ENCODE assay signal across 8 cellular contexts in the genomic region with DNA sequence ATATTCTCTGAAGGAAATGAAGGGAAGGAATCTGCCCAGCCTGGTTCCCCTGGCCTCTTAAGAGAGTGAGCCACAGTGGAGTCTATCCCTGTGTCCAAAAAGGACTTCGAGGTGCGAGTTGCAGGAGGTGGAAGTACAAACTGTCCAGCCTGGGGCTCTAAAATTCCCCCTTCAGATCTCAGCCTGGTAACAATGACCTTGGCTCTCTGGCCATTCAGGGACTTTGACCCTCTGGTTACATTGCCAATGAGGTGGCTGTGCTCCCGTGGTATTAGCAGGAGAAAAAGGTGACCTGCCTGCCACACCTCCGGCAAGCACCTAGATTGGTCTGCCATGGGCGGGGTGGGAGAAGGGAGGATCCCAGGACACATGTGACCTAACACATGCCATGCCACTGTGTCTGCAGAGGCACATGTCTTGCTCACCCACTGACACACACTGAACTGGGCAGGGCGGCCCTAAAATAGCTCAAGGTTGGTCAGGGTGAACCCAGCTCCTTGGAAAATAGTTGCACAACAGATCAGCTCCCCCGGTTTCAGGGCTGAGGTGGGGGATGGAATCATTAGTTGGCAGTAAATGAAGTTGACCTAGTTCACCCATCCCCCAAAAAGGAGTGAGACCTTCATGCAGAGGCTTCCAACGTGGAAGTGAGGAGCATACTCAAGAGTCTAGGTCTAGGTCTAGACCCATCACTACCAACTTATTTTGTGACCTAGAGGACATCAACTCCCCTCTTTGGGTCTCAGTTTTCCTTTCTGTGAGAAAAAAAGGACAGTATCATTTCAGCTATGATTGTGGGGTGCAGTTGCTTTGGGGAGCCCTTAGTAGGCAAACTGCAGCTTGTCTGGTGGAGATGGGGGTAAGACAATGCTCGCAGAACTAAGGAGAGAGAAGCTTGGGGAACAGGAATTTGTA. TPM values are rescaled to one million over a fixed set of nuclear protein-coding genes. Genes with fewer than 3 reads are reported as not detected.
A peak's percentile ranks its signal among the peaks of the same experiment; 100 is the strongest.
DNase-seq lines count a peak whose midpoint lies in the region; ATAC-seq and TF ChIP-seq lines count a peak whose summit lies in the region.

No MANE protein-coding gene starts in this region.

- H3K27ac Mint-ChIP-seq in activated CD8-positive, alpha-beta memory T cell treated with anti-CD3 and anti-CD28 coated beads, Interleukin-2, amount 10 ng/mL, durations not matched to agents 7 days and 5 days: peak overlapping the region; percentile 85
- H3K27ac Mint-ChIP-seq in activated CD8-positive, alpha-beta T cell treated with anti-CD3 and anti-CD28 coated beads, Interleukin-2, amount 10 ng/mL, durations not matched to agents 7 days and 5 days: peak overlapping the region; percentile 85

- ATAC-seq in activated CD8-positive, alpha-beta memory T cell treated with anti-CD3 and anti-CD28 coated beads, Interleukin-2, amount 10 ng/mL, durations not matched to agents 7 days and 5 days: no peak
- no peak for ATAC-seq in activated CD8-positive, alpha-beta T cell treated with anti-CD3 and anti-CD28 coated beads, Interleukin-2, amount 10 ng/mL, durations not matched to agents 7 days and 5 days
- peak; percentile 19 for ATAC-seq in Right ventricle myocardium superior (ENCODE audit: poor library complexity)
- ATAC-seq in GM21390 (IDR thresholded peaks at IDR 0.05; ENCODE audit: unreplicated experiment): no peak
- no peak for ATAC-seq in GM18873 (IDR thresholded peaks at IDR 0.05; ENCODE audit: low FRiP score, unreplicated experiment)

- TF ChIP-seq EP300 in sigmoid colon (IDR thresholded peaks at IDR 0.05): peak in 2 of 4 donors; percentile 48 to 69

- H3K4me1 ChIP-seq in sigmoid colon: peaks cover 0 to 81% (median 79%) of the 10 kb centered on the region in 4 donors

- no peaks in the 10 kb centered on the region for H3K9me3 ChIP-seq in sigmoid colon

- TF ChIP-seq POLR2A in sigmoid colon (IDR thresholded peaks at IDR 0.05): no peak

- peaks cover 79% of the 10 kb centered on the region for H3K4me1 Mint-ChIP-seq in activated CD8-positive, alpha-beta memory T cell treated with anti-CD3 and anti-CD28 coated beads, Interleukin-2, amount 10 ng/mL, durations not matched to agents 7 days and 5 days
- H3K4me1 Mint-ChIP-seq in activated CD8-positive, alpha-beta T cell treated with anti-CD3 and anti-CD28 coated beads, Interleukin-2, amount 10 ng/mL, durations not matched to agents 7 days and 5 days (ENCODE audit: low read depth): peaks cover 89% of the 10 kb centered on the region

- DNase-seq in activated CD8-positive, alpha-beta memory T cell treated with anti-CD3 and anti-CD28 coated beads, Interleukin-2, amount 10 ng/mL, durations not matched to agents 7 days and 5 days: peak; percentile 51
- DNase-seq in activated CD8-positive, alpha-beta memory T cell treated with anti-CD3 and anti-CD28 coated beads, Interleukin-2, amount 50 U/mL, for 4 hours: no peak
- DNase-seq in activated CD8-positive, alpha-beta T cell treated with anti-CD3 and anti-CD28 coated beads, Interleukin-2, amount 10 ng/mL, durations not matched to agents 7 days and 5 days: no peak
- DNase-seq in Right ventricle myocardium superior (peak; percentile 79), sigmoid colon (peak; percentile 91)
- DNase-seq in stimulated activated CD4-positive, alpha-beta T cell treated with anti-CD3 and anti-CD28 coated beads, Interleukin-12 subunit alpha, Interleukin-12 subunit beta, amount 100 ng/mL, for 4 hours: no peak

- peak overlapping the region; percentile 97 to 100 (median 98) for H3K27ac ChIP-seq in sigmoid colon

- peaks cover 38 to 42% (median 41%) of the 10 kb centered on the region in 4 donors for H3K36me3 ChIP-seq in sigmoid colon

- H3K36me3 Mint-ChIP-seq in activated CD8-positive, alpha-beta memory T cell treated with anti-CD3 and anti-CD28 coated beads, Interleukin-2, amount 10 ng/mL, durations not matched to agents 7 days and 5 days: peaks cover 27% of the 10 kb centered on the region
- peaks cover 47% of the 10 kb centered on the region for H3K36me3 Mint-ChIP-seq in activated CD8-positive, alpha-beta T cell treated with anti-CD3 and anti-CD28 coated beads, Interleukin-2, amount 10 ng/mL, durations not matched to agents 7 days and 5 days (ENCODE audit: low read depth)

- H3K27me3 Mint-ChIP-seq in activated CD8-positive, alpha-beta memory T cell treated with anti-CD3 and anti-CD28 coated beads, Interleukin-2, amount 10 ng/mL, durations not matched to agents 7 days and 5 days: no peaks in the 10 kb centered on the region
- no peaks in the 10 kb centered on the region for H3K27me3 Mint-ChIP-seq in activated CD8-positive, alpha-beta T cell treated with anti-CD3 and anti-CD28 coated beads, Interleukin-2, amount 10 ng/mL, durations not matched to agents 7 days and 5 days (ENCODE audit: low read depth)

- POLR2A ChIA-PET in activated CD8-positive, alpha-beta T cell treated with anti-CD3 and anti-CD28 coated beads, Interleukin-2, amount 10 ng/mL, durations not matched to agents 7 days and 5 days (lab: Charles Lee): interaction anchor here (0.6 to 3.0 kb wide), 5 partner anchors 12 to 181 kb away, joined by 3 to 17 read pairs (median 3); a partner anchor contains a TSS

- no peaks in the 10 kb centered on the region for H3K9me3 Mint-ChIP-seq in activated CD8-positive, alpha-beta memory T cell treated with anti-CD3 and anti-CD28 coated beads, Interleukin-2, amount 10 ng/mL, durations not matched to agents 7 days and 5 days (ENCODE audit: low read depth)
- no peaks in the 10 kb centered on the region for H3K9me3 Mint-ChIP-seq in activated CD8-positive, alpha-beta T cell treated with anti-CD3 and anti-CD28 coated beads, Interleukin-2, amount 10 ng/mL, durations not matched to agents 7 days and 5 days (ENCODE audit: insufficient read depth)

- intact Hi-C loops in Right ventricle myocardium superior (cut with DNase I): no loop called here
- intact Hi-C loops in sigmoid colon (cut with DNase I): no loop called here

- no peak for TF ChIP-seq CTCF in sigmoid colon (IDR thresholded peaks at IDR 0.05)

- peak overlapping the region; percentile 33 to 97 (median 90) for H3K4me3 ChIP-seq in sigmoid colon

- CTCF ChIA-PET in activated CD8-positive, alpha-beta memory T cell treated with anti-CD3 and anti-CD28 coated beads, Interleukin-2, amount 10 ng/mL, durations not matched to agents 7 days and 5 days (lab: Charles Lee): interaction anchor here (0.9 to 9.5 kb wide), 15 partner anchors 12 to 190 kb away, joined by 3 to 164 read pairs (median 3); a partner anchor contains a TSS
- CTCF ChIA-PET in activated CD8-positive, alpha-beta T cell treated with anti-CD3 and anti-CD28 coated beads, Interleukin-2, amount 10 ng/mL, durations not matched to agents 7 days and 5 days (lab: Charles Lee): interaction anchor here (0.9 to 9.9 kb wide), 7 partner anchors 12 to 93 kb away, joined by 3 to 156 read pairs (median 10); no protein-coding TSS in a partner anchor

- H3K4me3 Mint-ChIP-seq in activated CD8-positive, alpha-beta memory T cell treated with anti-CD3 and anti-CD28 coated beads, Interleukin-2, amount 10 ng/mL, durations not matched to agents 7 days and 5 days: peak overlapping the region; percentile 73
- H3K4me3 Mint-ChIP-seq in activated CD8-positive, alpha-beta T cell treated with anti-CD3 and anti-CD28 coated beads, Interleukin-2, amount 10 ng/mL, durations not matched to agents 7 days and 5 days: peak overlapping the region; percentile 82

- no peaks in the 10 kb centered on the region for H3K27me3 ChIP-seq in sigmoid colon

- WGBS in sigmoid colon, 2 donors: 36 to 61% methylated on average over 9 of the region's 9 CpGs

RNA-seq across cellular contexts. Expression of a gene that starts 2.2 kb away (rescaled TPM):
- total RNA-seq in activated CD8-positive, alpha-beta memory T cell treated with anti-CD3 and anti-CD28 coated beads, Interleukin-2, amount 10 ng/mL, durations not matched to agents 7 days and 5 days: 1 to 10 TPM; 3.3 to 4.8 TPM
- 1 to 10 TPM; 4.1 to 4.9 TPM for total RNA-seq in activated CD8-positive, alpha-beta T cell treated with anti-CD3 and anti-CD28 coated beads, Interleukin-2, amount 10 ng/mL, durations not matched to agents 7 days and 5 days
- total RNA-seq in Right ventricle myocardium superior (21.1 TPM), sigmoid colon (10 to 100 TPM in 3 of 4 donors, 1 to 10 TPM in 1; 4.1 to 12.8 (median 11.9) TPM)
- polyA plus RNA-seq in sigmoid colon: 10 to 100 TPM in 1 of 3 donors, 1 to 10 TPM in 2; 4.4 to 11.4 (median 8.1) TPM

RNA-seq across cellular contexts. Expression of a gene that starts 23.6 kb away (rescaled TPM):
- 10 to 100 TPM; 91.4 to 94.7 TPM for total RNA-seq in activated CD8-positive, alpha-beta memory T cell treated with anti-CD3 and anti-CD28 coated beads, Interleukin-2, amount 10 ng/mL, durations not matched to agents 7 days and 5 days
- total RNA-seq in activated CD8-positive, alpha-beta T cell treated with anti-CD3 and anti-CD28 coated beads, Interleukin-2, amount 10 ng/mL, durations not matched to agents 7 days and 5 days: 10 to 100 TPM; 80.5 to 83.2 TPM
- total RNA-seq in Right ventricle myocardium superior (46.8 TPM), sigmoid colon (10 to 100 TPM; 52.3 to 92.2 (median 58.0) TPM)
- 10 to 100 TPM; 29.4 to 63.5 (median 34.0) TPM for polyA plus RNA-seq in sigmoid colon

RNA-seq across cellular contexts. Expression of a gene that starts 35.4 kb away (rescaled TPM):
- total RNA-seq in activated CD8-positive, alpha-beta memory T cell treated with anti-CD3 and anti-CD28 coated beads, Interleukin-2, amount 10 ng/mL, durations not matched to agents 7 days and 5 days: 1 to 10 TPM; 5.9 to 8.3 TPM
- 1 to 10 TPM; 8.7 to 9.7 TPM for total RNA-seq in activated CD8-positive, alpha-beta T cell treated with anti-CD3 and anti-CD28 coated beads, Interleukin-2, amount 10 ng/mL, durations not matched to agents 7 days and 5 days
- total RNA-seq in Right ventricle myocardium superior: 80.0 TPM
- 10 to 100 TPM; 78.8 to 86.1 (median 83.8) TPM for total RNA-seq in sigmoid colon
- 10 to 100 TPM; 25.4 to 35.4 (median 25.8) TPM for polyA plus RNA-seq in sigmoid colon

RNA-seq across cellular contexts. Expression of a gene that starts 42.1 kb away (rescaled TPM):
- total RNA-seq in activated CD8-positive, alpha-beta memory T cell treated with anti-CD3 and anti-CD28 coated beads, Interleukin-2, amount 10 ng/mL, durations not matched to agents 7 days and 5 days: 10 to 100 TPM; 89.8 to 90.5 TPM
- total RNA-seq in activated CD8-positive, alpha-beta T cell treated with anti-CD3 and anti-CD28 coated beads, Interleukin-2, amount 10 ng/mL, durations not matched to agents 7 days and 5 days: 10 to 100 TPM; 66.2 to 67.7 TPM
- total RNA-seq in Right ventricle myocardium superior: 45.9 TPM
- 10 to 100 TPM; 60.2 to 94.4 (median 70.7) TPM for total RNA-seq in sigmoid colon
- polyA plus RNA-seq in sigmoid colon: 10 to 100 TPM; 22.4 to 42.3 (median 24.0) TPM

RNA-seq across cellular contexts. Expression of a gene that starts 44.0 kb away (rescaled TPM):
- 100 to 1,000 TPM in 1 of 2 experiments, 10 to 100 TPM in 1; 98.0 to 107 TPM for total RNA-seq in activated CD8-positive, alpha-beta memory T cell treated with anti-CD3 and anti-CD28 coated beads, Interleukin-2, amount 10 ng/mL, durations not matched to agents 7 days and 5 days
- 10 to 100 TPM; 93.4 to 96.7 TPM for total RNA-seq in activated CD8-positive, alpha-beta T cell treated with anti-CD3 and anti-CD28 coated beads, Interleukin-2, amount 10 ng/mL, durations not matched to agents 7 days and 5 days
- 54.0 TPM for total RNA-seq in Right ventricle myocardium superior
- 10 to 100 TPM; 27.3 to 64.8 (median 31.7) TPM for total RNA-seq in sigmoid colon
- 10 to 100 TPM; 19.2 to 83.0 (median 29.1) TPM for polyA plus RNA-seq in sigmoid colon

Comparison
In these comparisons a context has a peak if more than half of its experiments do, and no peak if none do; other contexts are left out.
1. DNase-seq: peak in activated CD8-positive, alpha-beta memory T cell treated with anti-CD3 and anti-CD28 coated beads, Interleukin-2, amount 10 ng/mL, durations not matched to agents 7 days and 5 days (single experiment), Right ventricle myocardium superior (single experiment) and sigmoid colon (single experiment); none in activated CD8-positive, alpha-beta memory T cell treated with anti-CD3 and anti-CD28 coated beads, Interleukin-2, amount 50 U/mL, for 4 hours (single experiment), activated CD8-positive, alpha-beta T cell treated with anti-CD3 and anti-CD28 coated beads, Interleukin-2, amount 10 ng/mL, durations not matched to agents 7 days and 5 days (single experiment) and stimulated activated CD4-positive, alpha-beta T cell treated with anti-CD3 and anti-CD28 coated beads, Interleukin-12 subunit alpha, Interleukin-12 subunit beta, amount 100 ng/mL, for 4 hours (single experiment).